9 cellular contexts compared by ENCODE assay signal in genomic region chr4:52983563-52984303, GRCh38.
A peak's percentile ranks its signal among the peaks of the same experiment; 100 is the strongest.
DNase-seq lines count a peak whose midpoint lies in the region; ATAC-seq and TF ChIP-seq lines count a peak whose summit lies in the region.
"Had no signal": no experiment of that assay in that cellular context is flagged by ENCODE, and none has a peak within 500 bp of the region (broad histone marks: within the 10 kb centered on the region; RNA-seq: fewer than 3 reads in every experiment).

No MANE protein-coding gene starts in this region.

- intact Hi-C loops in right cardiac atrium (cut with DNase I): loop anchor here (2.0 to 10.0 kb wide), 10 partner anchors 129 to 751 kb away; no protein-coding TSS in a partner anchor
- intact Hi-C loops in spleen (cut with DNase I; ENCODE audit: low total_unique reads): loop anchor here (5.0 kb wide), 1 partner anchor 436 kb away; no protein-coding TSS in a partner anchor
- intact Hi-C loops in lower leg skin (cut with DNase I; ENCODE audit: low total_unique reads): loop anchor here (5.0 kb wide), 1 partner anchor 436 kb away; no protein-coding TSS in a partner anchor

- H3K36me3 ChIP-seq in spleen: no peaks in the 10 kb centered on the region

- no peaks in the 10 kb centered on the region for H3K4me1 ChIP-seq in right cardiac atrium (ENCODE audit: control insufficient read depth, insufficient read depth, low read length)
- H3K4me1 ChIP-seq in spleen: peaks cover 5 to 36% (median 25%) of the 10 kb centered on the region in 6 donors

- no peaks in the 10 kb centered on the region for H3K36me3 Mint-ChIP-seq in activated T-cell treated with anti-CD3 and anti-CD28 coated beads, Interleukin-2, amount 50 U/mL, for 72 hours (ENCODE audit: insufficient read depth in 2 of 2)
- H3K36me3 Mint-ChIP-seq in activated T-cell treated with anti-CD3 and anti-CD28 coated beads, Interleukin-2, amount 50 U/mL, for 4 hours (ENCODE audit: insufficient read depth): peaks cover 3% of the 10 kb centered on the region
- H3K36me3 Mint-ChIP-seq: activated naive CD8-positive, alpha-beta T cell treated with anti-CD3 and anti-CD28 coated beads, Interleukin-2, amount 10 ng/mL, durations not matched to agents 7 days and 5 days had no signal

- H3K27me3 Mint-ChIP-seq in activated T-cell treated with anti-CD3 and anti-CD28 coated beads, Interleukin-2, amount 50 U/mL, for 72 hours (ENCODE audit: low read depth): no peaks in the 10 kb centered on the region
- H3K27me3 Mint-ChIP-seq in activated T-cell treated with anti-CD3 and anti-CD28 coated beads, Interleukin-2, amount 50 U/mL, for 4 hours (ENCODE audit: low read depth): no peaks in the 10 kb centered on the region
- H3K27me3 Mint-ChIP-seq: activated naive CD8-positive, alpha-beta T cell treated with anti-CD3 and anti-CD28 coated beads, Interleukin-2, amount 10 ng/mL, durations not matched to agents 7 days and 5 days had no signal

- H3K4me3 ChIP-seq in right cardiac atrium (ENCODE audit: low read length): no peak overlapping the region
- no peak overlapping the region for H3K4me3 ChIP-seq in spleen
- no peak overlapping the region for H3K4me3 ChIP-seq in lower leg skin (ENCODE audit: low read depth, poor library complexity, severe bottlenecking)

- TF ChIP-seq POLR2A in spleen (IDR thresholded peaks at IDR 0.05): no peak
- TF ChIP-seq POLR2A in lower leg skin (IDR thresholded peaks at IDR 0.05): no peak

- H3K4me1 Mint-ChIP-seq in activated T-cell treated with anti-CD3 and anti-CD28 coated beads, Interleukin-2, amount 50 U/mL, for 72 hours (ENCODE audit: low read depth): peaks cover 4% of the 10 kb centered on the region
- H3K4me1 Mint-ChIP-seq in activated T-cell treated with anti-CD3 and anti-CD28 coated beads, Interleukin-2, amount 50 U/mL, for 4 hours (ENCODE audit: low read depth): peaks cover 1% of the 10 kb centered on the region

- H3K9me3 ChIP-seq in right cardiac atrium (ENCODE audit: control insufficient read depth, low read length) (no peaks in the 10 kb centered on the region), spleen (no peaks in the 10 kb centered on the region)

- peak in 1 of 2 donors; percentile 15 for DNase-seq in activated T-cell treated with anti-CD3 and anti-CD28 coated beads, Interleukin-2, amount 50 U/mL, for 72 hours
- no peak for DNase-seq in activated T-cell treated with anti-CD3 and anti-CD28 coated beads, Interleukin-2, amount 50 U/mL, for 4 hours
- DNase-seq in NCI-H345 (lab: John Stamatoyannopoulos, UW) (peak; percentile 65), amniotic stem cell (lab: John Stamatoyannopoulos, UW) (peak; percentile 37), right cardiac atrium (no peak), spleen (no peak), lower leg skin (ENCODE audit: low spot score in 2 of 2) (no peak)
- DNase-seq: activated naive CD8-positive, alpha-beta T cell treated with anti-CD3 and anti-CD28 coated beads, Interleukin-2, amount 10 ng/mL, durations not matched to agents 7 days and 5 days had no signal

- no peaks in the 10 kb centered on the region for H3K9me3 Mint-ChIP-seq in activated T-cell treated with anti-CD3 and anti-CD28 coated beads, Interleukin-2, amount 50 U/mL, for 72 hours
- no peaks in the 10 kb centered on the region for H3K9me3 Mint-ChIP-seq in activated T-cell treated with anti-CD3 and anti-CD28 coated beads, Interleukin-2, amount 50 U/mL, for 4 hours
- H3K9me3 Mint-ChIP-seq: activated naive CD8-positive, alpha-beta T cell treated with anti-CD3 and anti-CD28 coated beads, Interleukin-2, amount 10 ng/mL, durations not matched to agents 7 days and 5 days had no signal

- ATAC-seq in activated T-cell treated with anti-CD3 and anti-CD28 coated beads, Interleukin-2, amount 50 U/mL, for 72 hours (replicated peaks in 1 of 2): peak; percentile 41 to 43
- ATAC-seq in activated T-cell treated with anti-CD3 and anti-CD28 coated beads, Interleukin-2, amount 50 U/mL, for 4 hours: no peak
- peak; percentile 67 for ATAC-seq in HG02852 (IDR thresholded peaks at IDR 0.05; ENCODE audit: unreplicated experiment)
- ATAC-seq in right cardiac atrium: peak; percentile 68 to 75

- peak; percentile 40 to 76 (median 62) for TF ChIP-seq CTCF in spleen (IDR thresholded peaks at IDR 0.05 in 8 of 11, conservative IDR thresholded peaks at IDR 0.05 in 3 of 11)
- TF ChIP-seq CTCF in lower leg skin (IDR thresholded peaks at IDR 0.05): no peak

- H3K27ac ChIP-seq in right cardiac atrium (ENCODE audit: low read length) (no peak overlapping the region), spleen (peak overlapping the region in 6 of 8 donors; percentile 35 to 65 (median 56))

- WGBS in right cardiac atrium: 3% methylated on average over 1 of the region's 1 CpG
- WGBS in spleen, 5 donors: 0 to 2% (median 0%) methylated on average over 1 of the region's 1 CpG
- 0 to 2% methylated on average over 1 of the region's 1 CpG for WGBS in lower leg skin, 2 donors

- H3K27me3 ChIP-seq in right cardiac atrium (ENCODE audit: control insufficient read depth, insufficient read depth) (no peaks in the 10 kb centered on the region), spleen (replicated peaks in 1 of 7) (no peaks in the 10 kb centered on the region)

- no peak overlapping the region for H3K4me3 Mint-ChIP-seq in activated T-cell treated with anti-CD3 and anti-CD28 coated beads, Interleukin-2, amount 50 U/mL, for 72 hours
- no peak overlapping the region for H3K4me3 Mint-ChIP-seq in activated T-cell treated with anti-CD3 and anti-CD28 coated beads, Interleukin-2, amount 50 U/mL, for 4 hours
- H3K4me3 Mint-ChIP-seq: activated naive CD8-positive, alpha-beta T cell treated with anti-CD3 and anti-CD28 coated beads, Interleukin-2, amount 10 ng/mL, durations not matched to agents 7 days and 5 days had no signal

- no peak overlapping the region for H3K27ac Mint-ChIP-seq in activated T-cell treated with anti-CD3 and anti-CD28 coated beads, Interleukin-2, amount 50 U/mL, for 72 hours
- H3K27ac Mint-ChIP-seq: activated naive CD8-positive, alpha-beta T cell treated with anti-CD3 and anti-CD28 coated beads, Interleukin-2, amount 10 ng/mL, durations not matched to agents 7 days and 5 days had no signal

Comparison
In these comparisons a context has a peak if more than half of its experiments do, and no peak if none do; other contexts are left out.
1. ATAC-seq: peak in activated T-cell treated with anti-CD3 and anti-CD28 coated beads, Interleukin-2, amount 50 U/mL, for 72 hours (2 of 2), HG02852 (single experiment) and right cardiac atrium (2 of 2); none in activated T-cell treated with anti-CD3 and anti-CD28 coated beads, Interleukin-2, amount 50 U/mL, for 4 hours (0 of 2).
2. DNase-seq: peak in NCI-H345 (single experiment) and amniotic stem cell (single experiment); none in activated T-cell treated with anti-CD3 and anti-CD28 coated beads, Interleukin-2, amount 50 U/mL, for 4 hours (single experiment), right cardiac atrium (0 of 3), spleen (single experiment) and lower leg skin (0 of 2).
3. CTCF ChIP-seq: peak in spleen (11 of 11); none in lower leg skin (0 of 3).